ENCODE assay signal across 21 cellular contexts in genomic region chr14:88660056-88660455, GRCh38.
"Had no signal": no experiment of that assay in that cellular context is flagged by ENCODE, and none has a peak within 500 bp of the region (broad histone marks: within the 10 kb centered on the region; RNA-seq: fewer than 3 reads in every experiment).

No MANE protein-coding gene starts in this region.

- H3K36me3 ChIP-seq: ascending aorta, left lung, thyroid gland had no signal

- H3K9me3 ChIP-seq: ascending aorta, thyroid gland had no signal

- H3K4me3 ChIP-seq: ascending aorta, left lung, thyroid gland had no signal

- H3K9me3 Mint-ChIP-seq: activated naive CD4-positive, alpha-beta T cell treated with anti-CD3 and anti-CD28 coated beads for 36 hours had no signal

- H3K27ac Mint-ChIP-seq: activated naive CD4-positive, alpha-beta T cell treated with anti-CD3 and anti-CD28 coated beads for 36 hours; T-cell had no signal

- H3K4me3 Mint-ChIP-seq: activated naive CD4-positive, alpha-beta T cell treated with anti-CD3 and anti-CD28 coated beads for 36 hours; activated T-cell treated with anti-CD3 and anti-CD28 coated beads, Interleukin-2, amount 50 U/mL, for 4 hours; T-cell had no signal

- ATAC-seq: activated T-cell treated with anti-CD3 and anti-CD28 coated beads, Interleukin-2, amount 50 U/mL, for 4 hours; left lung; T-cell had no signal

- H3K4me1 Mint-ChIP-seq: T-cell had no signal

- H3K27me3 ChIP-seq: ascending aorta, left lung, thyroid gland had no signal

- DNase-seq: activated CD4-positive, alpha-beta T cell treated with anti-CD3 and anti-CD28 coated beads, Interleukin-2, amount 50 U/mL, for 1 hour; activated CD4-positive, CD25-positive, alpha-beta regulatory T cell treated with anti-CD3 and anti-CD28 coated beads, Interleukin-2, amount 50 U/mL, for 72 hours; activated CD8-positive, alpha-beta memory T cell treated with anti-CD3 and anti-CD28 coated beads, Interleukin-2, amount 50 U/mL, for 4 hours; activated naive CD4-positive, alpha-beta T cell treated with anti-CD3 and anti-CD28 coated beads for 36 hours; activated T-cell treated with anti-CD3 and anti-CD28 coated beads, Interleukin-2, amount 50 U/mL, for 4 hours; cortex of kidney; erythroblast; foreskin melanocyte; head of caudate nucleus; kidney; left lung; occipital lobe; retina; stimulated activated CD4-positive, alpha-beta T cell treated with anti-CD3 and anti-CD28 coated beads, Interleukin-12 subunit alpha, Interleukin-12 subunit beta, amount 100 ng/mL, for 4 hours; stimulated activated CD4-positive, alpha-beta T cell treated with anti-CD3 and anti-CD28 coated beads, Interleukin-1b, Interleukin-23, amount 100 ng/mL, for 48 hours; stimulated activated CD8-positive, alpha-beta memory T cell treated with anti-CD3 and anti-CD28 coated beads, Interleukin-4, amount 100 ng/mL, for 48 hours; stimulated activated naive CD4-positive, alpha-beta T cell; T-cell; thyroid gland had no signal

- H3K27ac ChIP-seq: ascending aorta, left lung, thyroid gland, VCaP had no signal

- H3K4me1 ChIP-seq: ascending aorta, left lung, thyroid gland had no signal

- H3K27me3 Mint-ChIP-seq: T-cell had no signal
